Comparison of ENCODE assay signal across 8 cellular contexts in genomic region chr12:25436206-25436912, GRCh38.
DNase-seq lines count a peak whose midpoint lies in the region; ATAC-seq and TF ChIP-seq lines count a peak whose summit lies in the region.

No MANE protein-coding gene starts in this region.

- peak; percentile 7 for DNase-seq in activated T-cell treated with anti-CD3 and anti-CD28 coated beads for 24 hours (ENCODE audit: low read depth)
- DNase-seq in activated T-cell treated with anti-CD3 and anti-CD28 coated beads for 4 hours, result no peak
- peak; percentile 75 for DNase-seq in H4 (ENCODE audit: low spot score)
- DNase-seq in NCI-H1092 (lab: John Stamatoyannopoulos, UW), result peak; percentile 2
- DNase-seq in T-helper 17 cell, result no peak
- DNase-seq in endothelial cell (ENCODE audit: low spot score), result peak; percentile 46
- DNase-seq in NCI-H187 treated with DMSO at 0.1 percent for 48 hours (lab: John Stamatoyannopoulos, UW), result no peak

- H3K36me3 ChIP-seq in mucosa of rectum (ENCODE audit: control insufficient read depth in 2 of 2, insufficient read depth in 2 of 2, low read length in 2 of 2), result no peaks in the 10 kb centered on the region

- peak overlapping the region; percentile 33 for H3K4me3 Mint-ChIP-seq in T-helper 17 cell
- no peak overlapping the region for H3K4me3 Mint-ChIP-seq in endothelial cell (ENCODE audit: unreplicated experiment)

- peaks cover 7% of the 10 kb centered on the region for H3K4me1 Mint-ChIP-seq in T-helper 17 cell
- peaks cover 4% of the 10 kb centered on the region for H3K4me1 Mint-ChIP-seq in endothelial cell (ENCODE audit: unreplicated experiment)

- H3K9ac ChIP-seq in mucosa of rectum (ENCODE audit: low read depth in 1 of 2, low read length in 2 of 2), result no peak overlapping the region

- H3K4me1 ChIP-seq in mucosa of rectum (ENCODE audit: control insufficient read depth in 2 of 2, insufficient read depth in 2 of 2, low read length in 2 of 2), result peaks cover 0 to 5% of the 10 kb centered on the region in 2 donors

- no peaks in the 10 kb centered on the region for H3K27me3 ChIP-seq in mucosa of rectum (ENCODE audit: control insufficient read depth in 2 of 2, insufficient read depth in 2 of 2, low read length in 2 of 2)

- H3K9me3 Mint-ChIP-seq in endothelial cell (ENCODE audit: unreplicated experiment), result no peaks in the 10 kb centered on the region

- no peaks in the 10 kb centered on the region for H3K9me3 ChIP-seq in T-helper 17 cell (ENCODE audit: control insufficient read depth, low read length, poor library complexity, severe bottlenecking)
- no peaks in the 10 kb centered on the region for H3K9me3 ChIP-seq in mucosa of rectum (ENCODE audit: control insufficient read depth in 2 of 2, low read length in 2 of 2)

- H3K4me3 ChIP-seq in mucosa of rectum (ENCODE audit: low read length in 2 of 2), result peak overlapping the region; percentile 14 to 39

- peak; percentile 77 for TF ChIP-seq CTCF in endothelial cell (IDR thresholded peaks at IDR 0.05; ENCODE audit: unreplicated experiment)

- no peak overlapping the region for H3K27ac ChIP-seq in mucosa of rectum (ENCODE audit: low read depth in 2 of 2, low read length in 2 of 2)

- H3K36me3 Mint-ChIP-seq in T-helper 17 cell (ENCODE audit: low read depth) (peaks cover 3% of the 10 kb centered on the region), endothelial cell (ENCODE audit: low read depth, unreplicated experiment) (no peaks in the 10 kb centered on the region)

- no peak overlapping the region for H3K27ac Mint-ChIP-seq in T-helper 17 cell
- no peak overlapping the region for H3K27ac Mint-ChIP-seq in endothelial cell (ENCODE audit: unreplicated experiment)

- peak; percentile 58 for ATAC-seq in T-helper 17 cell

- peaks cover 22% of the 10 kb centered on the region for H3K27me3 Mint-ChIP-seq in T-helper 17 cell
- no peaks in the 10 kb centered on the region for H3K27me3 Mint-ChIP-seq in endothelial cell (ENCODE audit: unreplicated experiment)

Comparison
In these comparisons a context has a peak if more than half of its experiments do, and no peak if none do; other contexts are left out.
1. DNase-seq: peak in activated T-cell treated with anti-CD3 and anti-CD28 coated beads for 24 hours (single experiment), H4 (single experiment), NCI-H1092 (single experiment) and endothelial cell (single experiment); none in activated T-cell treated with anti-CD3 and anti-CD28 coated beads for 4 hours (single experiment), T-helper 17 cell (0 of 3) and NCI-H187 treated with DMSO at 0.1 percent for 48 hours (single experiment).